In genomic region chr16:30369091-30369937, GRCh38 we compare ENCODE assay signal across 2 cellular contexts.
TF ChIP-seq lines count a peak whose summit lies in the region.

No MANE protein-coding gene starts in this region.

TF ChIP-seq in IMR-90, 13 proteins besides CTCF, POLR2A, EP300 and RAD21:
- peak; percentile 40; the same call in 1 of the 2 replicates for TF ChIP-seq MXI1 (IDR thresholded peaks at IDR 0.05; ENCODE audit: borderline replicate concordance, low read depth, low read length)
- TF ChIP-seq CEBPB (IDR thresholded peaks at IDR 0.05; ENCODE audit: low read depth, low read length): no peak

TF ChIP-seq in K562, 482 proteins besides CTCF, POLR2A, EP300 and RAD21:
- TF ChIP-seq ZNF311 (CRISPR knock-in tag; IDR thresholded peaks at IDR 0.05) (no peak), NRF1 (conservative IDR thresholded peaks at IDR 0.05 in 1 of 2, IDR thresholded peaks at IDR 0.05 in 1 of 2) (peak; percentile 73 to 79), GATA2 (CRISPR knock-in tag; IDR thresholded peaks at IDR 0.05) (0 out of 2 replicates have a peak, but pooled peaks have one; percentile 24), KDM5B (IDR thresholded peaks at IDR 0.05; ENCODE audit: insufficient replicate concordance, low read depth, low read length) (peak; percentile 28), JUN (IDR thresholded peaks at IDR 0.05; ENCODE audit: borderline replicate concordance, low read depth, low read length) (no peak), JUN (CRISPR knock-in tag; IDR thresholded peaks at IDR 0.05; ENCODE audit: borderline replicate concordance) (0 out of 2 replicates have a peak, but pooled peaks have one; percentile 11), RBFOX2 (IDR thresholded peaks at IDR 0.05; ENCODE audit: low read depth, low read length) (peak; percentile 57), SAP30 (IDR thresholded peaks at IDR 0.05; ENCODE audit: borderline replicate concordance, insufficient read depth, low read depth, low read length, poor library complexity, severe bottlenecking) (peak; percentile 74), ZMIZ1 (IDR thresholded peaks at IDR 0.05; ENCODE audit: low read depth in 2 of 2, low read length in 2 of 2) (no peak), MBD1 (CRISPR knock-in tag; IDR thresholded peaks at IDR 0.05) (no peak), SRSF3 (IDR thresholded peaks at IDR 0.05; ENCODE audit: insufficient read depth, low read length) (0 out of 2 replicates have a peak, but pooled peaks have one; percentile 36), MNT (conservative IDR thresholded peaks at IDR 0.05) (peak in 1 of 2 experiments; percentile 22; a peak in 1 of 4 replicates), NKRF (IDR thresholded peaks at IDR 0.05; ENCODE audit: borderline replicate concordance) (no peak), SIN3A (IDR thresholded peaks at IDR 0.05; ENCODE audit: borderline replicate concordance in 2 of 2, control insufficient read depth in 1 of 2, low read depth in 2 of 2, low read length in 2 of 2) (0 out of 4 replicates have a peak, but pooled peaks of 1 of the 2 experiments have one; percentile 22), THAP7 (CRISPR knock-in tag; IDR thresholded peaks at IDR 0.05) (no peak), CHD1 (IDR thresholded peaks at IDR 0.05; ENCODE audit: low read length) (peak; percentile 68), HDGF (IDR thresholded peaks at IDR 0.05) (0 out of 2 replicates have a peak, but pooled peaks have one; percentile 11), L3MBTL2 (IDR thresholded peaks at IDR 0.05) (0 out of 2 replicates have a peak, but pooled peaks have one; percentile 33), YY1 (IDR thresholded peaks at IDR 0.05; ENCODE audit: borderline replicate concordance in 1 of 3, control insufficient read depth in 1 of 3, extremely low read depth in 1 of 3, insufficient read depth in 3 of 3, insufficient read length in 1 of 3, insufficient replicate concordance in 2 of 3, low read depth in 1 of 3, low read length in 2 of 3) (peak in 1 of 3 experiments; percentile 15), PML (IDR thresholded peaks at IDR 0.05; ENCODE audit: low read length) (no peak), ZNF592 (IDR thresholded peaks at IDR 0.05) (0 out of 2 replicates have a peak, but pooled peaks have one; percentile 21), DIDO1 (tag; IDR thresholded peaks at IDR 0.05; ENCODE audit: low read depth) (no peak), TFE3 (CRISPR knock-in tag; IDR thresholded peaks at IDR 0.05) (no peak)
